ENCODE assay signal across 1 cellular context in the genomic region with DNA sequence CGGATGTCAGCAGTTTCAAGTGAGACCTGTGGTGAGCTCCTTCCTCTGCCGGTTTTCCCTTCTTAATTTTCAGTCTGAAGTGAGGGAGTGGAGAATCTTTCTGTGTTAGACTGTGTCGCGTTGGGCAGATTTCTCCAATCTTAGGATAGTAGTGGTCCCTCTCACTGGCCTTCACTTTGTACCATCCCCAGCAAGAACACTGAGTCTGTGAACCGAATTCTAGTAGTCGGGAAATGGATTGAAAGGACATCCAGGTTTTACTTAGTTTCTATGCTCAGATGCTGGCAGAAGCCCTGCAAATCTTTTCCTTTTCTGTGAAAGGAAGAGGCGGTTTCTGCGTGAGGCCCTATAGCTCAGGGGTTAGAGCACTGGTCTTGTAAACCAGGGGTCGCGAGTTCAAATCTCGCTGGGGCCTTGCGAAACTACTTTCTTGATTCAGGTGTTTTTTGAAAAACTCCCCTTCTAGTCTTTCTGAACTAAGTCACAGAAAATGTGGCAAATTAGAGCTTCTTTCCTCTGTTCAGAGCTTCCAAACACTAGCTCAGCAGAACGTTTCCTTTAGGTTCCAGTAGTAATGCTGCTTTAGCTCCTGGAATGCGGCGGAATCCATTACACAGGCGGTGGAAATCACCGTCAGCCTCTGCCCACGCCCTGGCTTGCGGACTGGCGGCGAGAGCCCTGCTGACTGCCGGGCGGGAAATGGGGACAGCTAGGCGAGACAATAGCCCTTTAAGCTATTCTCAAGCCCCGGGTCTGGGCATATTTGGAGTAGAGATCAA.
TF ChIP-seq lines count a peak whose summit lies in the region.

No MANE protein-coding gene starts in this region.

TF ChIP-seq in GM12878, 131 proteins besides CTCF, POLR2A, EP300 and RAD21 (continued from another document):
- TF ChIP-seq EGR1 (IDR thresholded peaks at IDR 0.05; ENCODE audit: borderline replicate concordance in 1 of 2, low read depth in 2 of 2, low read length in 2 of 2) (peak in 1 of 2 experiments; percentile 78; a peak in 2 of 3 replicates), KLF5 (IDR thresholded peaks at IDR 0.05; ENCODE audit: partially characterized antibody) (peak; percentile 82), SUPT20H (IDR thresholded peaks at IDR 0.05; ENCODE audit: borderline replicate concordance, control insufficient read depth, low read depth, low read length) (no peak), PAX5 (IDR thresholded peaks at IDR 0.05; ENCODE audit: borderline replicate concordance, low read depth, low read length) (no peak), PML (IDR thresholded peaks at IDR 0.05; ENCODE audit: low read length) (peak; percentile 73; the same call in 1 of the 2 replicates), RAD51 (IDR thresholded peaks at IDR 0.05) (0 out of 2 replicates have a peak, but pooled peaks have one; percentile 33), RBBP5 (conservative IDR thresholded peaks at IDR 0.05) (no peak), IKZF1 (conservative IDR thresholded peaks at IDR 0.05) (peak; percentile 84), BMI1 (IDR thresholded peaks at IDR 0.05; ENCODE audit: borderline replicate concordance) (no peak), CEBPB (IDR thresholded peaks at IDR 0.05; ENCODE audit: borderline replicate concordance in 1 of 2, low read depth in 2 of 2, low read length in 2 of 2) (no peak; a peak in 1 of 4 replicates), MYB (IDR thresholded peaks at IDR 0.05; ENCODE audit: borderline replicate concordance, low read depth, low read length) (no peak), MEF2B (IDR thresholded peaks at IDR 0.05; ENCODE audit: partially characterized antibody, poor library complexity, severe bottlenecking) (peak; percentile 21), BCL3 (IDR thresholded peaks at IDR 0.05; ENCODE audit: borderline replicate concordance, insufficient read depth, low read depth, low read length, poor library complexity, severe bottlenecking) (peak; percentile 20), BCL11A (IDR thresholded peaks at IDR 0.05; ENCODE audit: low read depth, low read length) (0 out of 2 replicates have a peak, but pooled peaks have one; percentile 6), STAT1 (conservative IDR thresholded peaks at IDR 0.05) (peak; percentile 73; the same call in 1 of the 2 replicates), ZBED1 (IDR thresholded peaks at IDR 0.05; ENCODE audit: borderline replicate concordance) (no peak), NBN (IDR thresholded peaks at IDR 0.05) (peak; percentile 89), ATF7 (IDR thresholded peaks at IDR 0.05; ENCODE audit: low read depth) (no peak), MTA3 (IDR thresholded peaks at IDR 0.05; ENCODE audit: borderline replicate concordance, low read length) (no peak; the same call in 1 of the 2 replicates), NR2F1 (conservative IDR thresholded peaks at IDR 0.05) (peak; percentile 79; the same call in 1 of the 2 replicates), ZBTB11 (CRISPR knock-in tag; IDR thresholded peaks at IDR 0.05) (no peak), ELK1 (IDR thresholded peaks at IDR 0.05; ENCODE audit: low read depth, low read length) (no peak; the same call in 1 of the 2 replicates), SMC3 (IDR thresholded peaks at IDR 0.05; ENCODE audit: borderline replicate concordance, low read length) (no peak), ZNF274 (IDR thresholded peaks at IDR 0.05; ENCODE audit: insufficient read depth, insufficient read length) (no peak), BACH1 (IDR thresholded peaks at IDR 0.05; ENCODE audit: borderline replicate concordance) (peak; percentile 41; the same call in 1 of the 2 replicates), SREBF1 (IDR thresholded peaks at IDR 0.05; ENCODE audit: low read length) (no peak)
- TF ChIP-seq, protein P1, sequence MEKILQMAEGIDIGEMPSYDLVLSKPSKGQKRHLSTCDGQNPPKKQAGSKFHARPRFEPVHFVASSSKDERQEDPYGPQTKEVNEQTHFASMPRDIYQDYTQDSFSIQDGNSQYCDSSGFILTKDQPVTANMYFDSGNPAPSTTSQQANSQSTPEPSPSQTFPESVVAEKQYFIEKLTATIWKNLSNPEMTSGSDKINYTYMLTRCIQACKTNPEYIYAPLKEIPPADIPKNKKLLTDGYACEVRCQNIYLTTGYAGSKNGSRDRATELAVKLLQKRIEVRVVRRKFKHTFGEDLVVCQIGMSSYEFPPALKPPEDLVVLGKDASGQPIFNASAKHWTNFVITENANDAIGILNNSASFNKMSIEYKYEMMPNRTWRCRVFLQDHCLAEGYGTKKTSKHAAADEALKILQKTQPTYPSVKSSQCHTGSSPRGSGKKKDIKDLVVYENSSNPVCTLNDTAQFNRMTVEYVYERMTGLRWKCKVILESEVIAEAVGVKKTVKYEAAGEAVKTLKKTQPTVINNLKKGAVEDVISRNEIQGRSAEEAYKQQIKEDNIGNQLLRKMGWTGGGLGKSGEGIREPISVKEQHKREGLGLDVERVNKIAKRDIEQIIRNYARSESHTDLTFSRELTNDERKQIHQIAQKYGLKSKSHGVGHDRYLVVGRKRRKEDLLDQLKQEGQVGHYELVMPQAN (conservative IDR thresholded peaks at IDR 0.05), result peak; percentile 28; the same call in 1 of the 2 replicates
- TF ChIP-seq, protein P2, sequence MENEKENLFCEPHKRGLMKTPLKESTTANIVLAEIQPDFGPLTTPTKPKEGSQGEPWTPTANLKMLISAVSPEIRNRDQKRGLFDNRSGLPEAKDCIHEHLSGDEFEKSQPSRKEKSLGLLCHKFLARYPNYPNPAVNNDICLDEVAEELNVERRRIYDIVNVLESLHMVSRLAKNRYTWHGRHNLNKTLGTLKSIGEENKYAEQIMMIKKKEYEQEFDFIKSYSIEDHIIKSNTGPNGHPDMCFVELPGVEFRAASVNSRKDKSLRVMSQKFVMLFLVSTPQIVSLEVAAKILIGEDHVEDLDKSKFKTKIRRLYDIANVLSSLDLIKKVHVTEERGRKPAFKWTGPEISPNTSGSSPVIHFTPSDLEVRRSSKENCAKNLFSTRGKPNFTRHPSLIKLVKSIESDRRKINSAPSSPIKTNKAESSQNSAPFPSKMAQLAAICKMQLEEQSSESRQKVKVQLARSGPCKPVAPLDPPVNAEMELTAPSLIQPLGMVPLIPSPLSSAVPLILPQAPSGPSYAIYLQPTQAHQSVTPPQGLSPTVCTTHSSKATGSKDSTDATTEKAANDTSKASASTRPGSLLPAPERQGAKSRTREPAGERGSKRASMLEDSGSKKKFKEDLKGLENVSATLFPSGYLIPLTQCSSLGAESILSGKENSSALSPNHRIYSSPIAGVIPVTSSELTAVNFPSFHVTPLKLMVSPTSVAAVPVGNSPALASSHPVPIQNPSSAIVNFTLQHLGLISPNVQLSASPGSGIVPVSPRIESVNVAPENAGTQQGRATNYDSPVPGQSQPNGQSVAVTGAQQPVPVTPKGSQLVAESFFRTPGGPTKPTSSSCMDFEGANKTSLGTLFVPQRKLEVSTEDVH (IDR thresholded peaks at IDR 0.05; ENCODE audit: low read depth, partially characterized antibody), result no peak
